ENCODE assay signal across 16 cellular contexts in genomic region chr10:35185260-35186034, GRCh38. TPM values are rescaled to one million over a fixed set of nuclear protein-coding genes. Genes with fewer than 3 reads are reported as not detected.
A peak's percentile ranks its signal among the peaks of the same experiment; 100 is the strongest.
DNase-seq lines count a peak whose midpoint lies in the region; ATAC-seq, FAIRE-seq and TF ChIP-seq lines count a peak whose summit lies in the region.
"Had no signal": no experiment of that assay in that cellular context is flagged by ENCODE, and none has a peak within 500 bp of the region (broad histone marks: within the 10 kb centered on the region; RNA-seq: fewer than 3 reads in every experiment).

No MANE protein-coding gene starts in this region.

- TF ChIP-seq EP300 in H1 (IDR thresholded peaks at IDR 0.05; ENCODE audit: borderline replicate concordance in 1 of 2, low read depth in 2 of 2, low read length in 2 of 2) = no peak

- FAIRE-seq in H1 (lab: Jason Lieb, UNC) = peak; percentile 7
- FAIRE-seq: bronchial epithelial cell, endometrium had no signal

- H3K27me3 ChIP-seq in H1 (replicated peaks in 1 of 4; ENCODE audit: control insufficient read depth in 3 of 4, extremely low read depth in 1 of 4, insufficient read depth in 3 of 4, low read length in 3 of 4) (no peaks in the 10 kb centered on the region), adrenal gland (no peaks in the 10 kb centered on the region)
- no peaks in the 10 kb centered on the region for H3K27me3 ChIP-seq in CD8-positive, alpha-beta memory T cell (ENCODE audit: insufficient read depth, low read length, poor library complexity, severe bottlenecking)
- H3K27me3 ChIP-seq: BE2C had no signal

- H3K9ac ChIP-seq in H1 (replicated peaks in 1 of 4; ENCODE audit: extremely low read depth in 1 of 4, low read depth in 3 of 4, low read length in 3 of 4) = no peak overlapping the region

- no peak overlapping the region for H3K4me3 ChIP-seq in H1 (ENCODE audit: extremely low read depth in 1 of 4, insufficient read depth in 2 of 4, low read depth in 3 of 4, low read length in 4 of 4)
- H3K4me3 ChIP-seq in CD8-positive, alpha-beta memory T cell (ENCODE audit: low read length) = no peak overlapping the region
- H3K4me3 ChIP-seq in adrenal gland = no peak overlapping the region

- no peak overlapping the region for H2AK5ac ChIP-seq in H1 (ENCODE audit: low read depth, low read length)

- 85% methylated on average over 8 of the region's 8 CpGs; no CpG with 5 or more reads in 1 of the 2 experiments for WGBS in H1 (ENCODE audit: extremely low coverage in 1 of 2, insufficient coverage in 1 of 2, insufficient read length in 1 of 2, insufficient replicate concordance in 2 of 2, low coverage in 1 of 2, low lambda C conversion rate in 2 of 2, missing lambda C conversion rate in 1 of 2), 2 experiments
- 67 to 83% (median 78%) methylated on average over 8 of the region's 8 CpGs for WGBS in adrenal gland, 4 donors

- intact Hi-C loops in adrenal gland (cut with DNase I) = no loop called here

- no peak overlapping the region for H2BK12ac ChIP-seq in H1 (ENCODE audit: low read depth, low read length)

- H2AFZ ChIP-seq in H1 (ENCODE audit: low read length) = no peak overlapping the region

- H2BK15ac ChIP-seq in H1 (ENCODE audit: low read length) = no peak overlapping the region

- H3K36me3 ChIP-seq in H1 (ENCODE audit: control insufficient read depth in 2 of 4, insufficient read depth in 4 of 4, low read length in 3 of 4) = no peaks in the 10 kb centered on the region
- no peaks in the 10 kb centered on the region for H3K36me3 ChIP-seq in CD8-positive, alpha-beta memory T cell (ENCODE audit: insufficient read depth, low read length)
- no peaks in the 10 kb centered on the region for H3K36me3 ChIP-seq in adrenal gland (replicated peaks in 1 of 2)
- H3K36me3 ChIP-seq: BE2C had no signal

- no peak overlapping the region for H3K56ac ChIP-seq in H1 (replicated peaks; ENCODE audit: insufficient read length, low read depth, low read length)

- peak; percentile 11 for DNase-seq in GM10266 (ENCODE audit: extremely low spot score)
- no peak for DNase-seq in H1 (ENCODE audit: low read depth in 1 of 2, low spot score in 2 of 2)
- DNase-seq in CD8-positive, alpha-beta memory T cell = no peak
- no peak for DNase-seq in adrenal gland
- DNase-seq in KG1 (lab: John Stamatoyannopoulos, UW) = no peak
- no peak for DNase-seq in globus pallidus (ENCODE audit: low spot score)
- DNase-seq: activated CD4-positive, alpha-beta memory T cell treated with anti-CD3 and anti-CD28 coated beads for 36 hours; activated gamma-delta T cell; BE2C; NCI-H446 had no signal

- CTCF ChIA-PET in H1 (lab: Charles Lee; ENCODE audit: partially characterized antibody) = interaction anchor here (1.4 to 1.8 kb wide), 2 partner anchors 10 to 11 kb away, joined by 3 to 5 read pairs; no protein-coding TSS in a partner anchor
- CTCF ChIA-PET in CD8-positive, alpha-beta memory T cell (lab: Charles Lee) = interaction anchor here (0.9 to 1.4 kb wide), 2 partner anchors 10 to 35 kb away, joined by 3 to 5 read pairs; no protein-coding TSS in a partner anchor

- no peaks in the 10 kb centered on the region for H3K9me3 ChIP-seq in H1 (ENCODE audit: insufficient read depth in 2 of 2, low read depth in 1 of 2, low read length in 1 of 2)
- no peaks in the 10 kb centered on the region for H3K9me3 ChIP-seq in CD8-positive, alpha-beta memory T cell (ENCODE audit: low read length)
- no peaks in the 10 kb centered on the region for H3K9me3 ChIP-seq in adrenal gland (replicated peaks in 1 of 3)
- H3K9me3 ChIP-seq: BE2C had no signal

- H2BK5ac ChIP-seq in H1 (ENCODE audit: low read depth, low read length) = no peak overlapping the region

- H3K4me2 ChIP-seq in H1 (ENCODE audit: insufficient read depth in 1 of 2, low read depth in 2 of 2, low read length in 2 of 2) = no peak overlapping the region

- peaks cover 0 to 3% (median 0%) of the 10 kb centered on the region in 3 donors for H3K36me3 Mint-ChIP-seq in CD8-positive, alpha-beta memory T cell
- H3K36me3 Mint-ChIP-seq: natural killer cell treated with Interleukin-12 subunit alpha and Interleukin-12 subunit beta and Interleukin-15 and Interleukin-18, amount 100 ng/mL, for 72 hours had no signal

- no peaks in the 10 kb centered on the region for H4K20me1 ChIP-seq in H1 (replicated peaks in 1 of 2; ENCODE audit: control insufficient read depth in 1 of 2, insufficient read depth in 2 of 2, low read length in 2 of 2)

- no peak overlapping the region for H4K8ac ChIP-seq in H1 (ENCODE audit: extremely low read depth, insufficient read depth, low read length)

- H4K5ac ChIP-seq in H1 (ENCODE audit: insufficient read length, low read depth, low read length) = no peak overlapping the region

- H3K79me2 ChIP-seq in H1 (ENCODE audit: control insufficient read depth in 1 of 2, insufficient read depth in 2 of 2, low read length in 2 of 2) = no peaks in the 10 kb centered on the region

- TF ChIP-seq POLR2A in H1 (IDR thresholded peaks at IDR 0.05; ENCODE audit: control extremely low read depth in 1 of 2, low read depth in 2 of 2, low read length in 2 of 2) (no peak), adrenal gland (IDR thresholded peaks at IDR 0.05) (no peak)

- no peak overlapping the region for H3K27ac ChIP-seq in H1 (ENCODE audit: low read depth, low read length)
- no peak overlapping the region for H3K27ac ChIP-seq in CD8-positive, alpha-beta memory T cell (ENCODE audit: low read depth, low read length)
- H3K27ac ChIP-seq in adrenal gland = peak overlapping the region in 2 of 5 donors; percentile 40 to 52

- H3K79me1 ChIP-seq in H1 (ENCODE audit: low read depth, low read length) = no peaks in the 10 kb centered on the region

- H3K4me3 Mint-ChIP-seq in CD8-positive, alpha-beta memory T cell = no peak overlapping the region
- H3K4me3 Mint-ChIP-seq: activated CD4-positive, alpha-beta memory T cell treated with anti-CD3 and anti-CD28 coated beads for 36 hours; natural killer cell treated with Interleukin-12 subunit alpha and Interleukin-12 subunit beta and Interleukin-15 and Interleukin-18, amount 100 ng/mL, for 72 hours had no signal

- H3K27me3 Mint-ChIP-seq in CD8-positive, alpha-beta memory T cell = no peaks in the 10 kb centered on the region
- H3K27me3 Mint-ChIP-seq: activated CD4-positive, alpha-beta memory T cell treated with anti-CD3 and anti-CD28 coated beads for 36 hours; natural killer cell treated with Interleukin-12 subunit alpha and Interleukin-12 subunit beta and Interleukin-15 and Interleukin-18, amount 100 ng/mL, for 72 hours had no signal

- H3K27ac Mint-ChIP-seq in CD8-positive, alpha-beta memory T cell = peak overlapping the region in 4 of 8 donors; percentile 7 to 62 (median 49)
- H3K27ac Mint-ChIP-seq: activated CD4-positive, alpha-beta memory T cell treated with anti-CD3 and anti-CD28 coated beads for 36 hours had no signal

- POLR2A ChIA-PET in H1 (lab: Charles Lee; ENCODE audit: partially characterized antibody) = interaction anchor here (1.3 kb wide), 1 partner anchor 10 kb away, joined by 3 read pairs; no protein-coding TSS in a partner anchor
- POLR2A ChIA-PET in CD8-positive, alpha-beta memory T cell (lab: Charles Lee) = interaction anchor here (0.6 kb wide), 1 partner anchor 39 kb away, joined by 3 read pairs; no protein-coding TSS in a partner anchor

- H3K18ac ChIP-seq in H1 (ENCODE audit: extremely low read depth, low read length) = no peak overlapping the region

- no peak overlapping the region for H4K91ac ChIP-seq in H1 (replicated peaks; ENCODE audit: insufficient read length, low read length)

- no peaks in the 10 kb centered on the region for H3K4me1 ChIP-seq in H1 (replicated peaks in 1 of 4; ENCODE audit: control insufficient read depth in 3 of 4, insufficient read depth in 4 of 4, low read length in 3 of 4)
- H3K4me1 ChIP-seq in CD8-positive, alpha-beta memory T cell (ENCODE audit: insufficient read depth, low read length) = no peaks in the 10 kb centered on the region
- H3K4me1 ChIP-seq in adrenal gland (replicated peaks in 1 of 2) = peaks cover 0 to 8% of the 10 kb centered on the region in 2 donors
- H3K4me1 ChIP-seq: BE2C had no signal

- no peak for TF ChIP-seq CTCF in GM10266 (IDR thresholded peaks at IDR 0.05; ENCODE audit: control insufficient read depth, insufficient read depth, low read depth, missing control alignments)
- TF ChIP-seq CTCF in H1 (IDR thresholded peaks at IDR 0.05; ENCODE audit: control extremely low read depth in 1 of 3, insufficient read depth in 1 of 3, low read depth in 1 of 3, low read length in 3 of 3) = no peak
- TF ChIP-seq CTCF in adrenal gland (IDR thresholded peaks at IDR 0.05) = no peak

- ATAC-seq in GM18868 (IDR thresholded peaks at IDR 0.05; ENCODE audit: unreplicated experiment) (peak; percentile 86), HG02852 (IDR thresholded peaks at IDR 0.05; ENCODE audit: unreplicated experiment) (peak; percentile 61)
- ATAC-seq: natural killer cell treated with Interleukin-12 subunit alpha and Interleukin-12 subunit beta and Interleukin-15 and Interleukin-18, amount 100 ng/mL, for 72 hours; Panc1 had no signal

- no peak overlapping the region for H2BK20ac ChIP-seq in H1 (ENCODE audit: low read length)

- no peaks in the 10 kb centered on the region for H3K23me2 ChIP-seq in H1 (ENCODE audit: low read depth, low read length)

- H2BK120ac ChIP-seq in H1 (replicated peaks; ENCODE audit: low read depth, low read length) = no peak overlapping the region

- no peak overlapping the region for H3K23ac ChIP-seq in H1 (ENCODE audit: insufficient read length)

- H3K4me1 Mint-ChIP-seq in CD8-positive, alpha-beta memory T cell = no peaks in the 10 kb centered on the region

- no peaks in the 10 kb centered on the region for H3K9me3 Mint-ChIP-seq in CD8-positive, alpha-beta memory T cell
- H3K9me3 Mint-ChIP-seq: activated CD4-positive, alpha-beta memory T cell treated with anti-CD3 and anti-CD28 coated beads for 36 hours; natural killer cell treated with Interleukin-12 subunit alpha and Interleukin-12 subunit beta and Interleukin-15 and Interleukin-18, amount 100 ng/mL, for 72 hours had no signal

- TF ChIP-seq RAD21 in H1 (IDR thresholded peaks at IDR 0.05 in 1 of 2, conservative IDR thresholded peaks at IDR 0.05 in 1 of 2; ENCODE audit: low read depth in 2 of 2, low read length in 2 of 2) = no peak

- no peak overlapping the region for H3K14ac ChIP-seq in H1 (ENCODE audit: insufficient read length)

- no peak overlapping the region for H3K4ac ChIP-seq in H1 (replicated peaks; ENCODE audit: insufficient read length, low read depth, low read length)

RNA-seq across cellular contexts. Expression of gene CREM, which starts 58.8 kb away (rescaled TPM):
- 21.9 and 24.4 TPM in 2 replicates for total RNA-seq in H1 (2021; fragmentation: NEBNext Ultra II Directional; extraction: Animal tissue kit (Norgen Biotek cat#: 25700))
- polyA plus RNA-seq in H1 (2011; rRNA removed) = 15.7 and 18.7 TPM in 2 replicates
- 23.9 TPM for polyA plus RNA-seq in H1 (2011; cell fraction: cytosol; rRNA removed)
- 30.5 TPM for polyA plus RNA-seq in H1 (2011; cell fraction: nucleus; rRNA removed)
- polyA plus RNA-seq in H1 (2012, experiment 1 of 2) = 20.4 to 26.3 TPM (median 23.1 TPM) in 4 replicates
- 12.0 TPM for polyA plus RNA-seq in H1 (2012, experiment 2 of 2)
- polyA plus RNA-seq in H1 (2013, experiment 1 of 2) = 20.3 TPM
- polyA plus RNA-seq in H1 (2013, experiment 2 of 2) = 18.2 TPM
- polyA minus RNA-seq in H1 (2011; rRNA and poly(A)+ RNA removed) = 17.3 and 19.3 TPM in 2 replicates
- 12.2 TPM for polyA minus RNA-seq in H1 (2011; cell fraction: cytosol; rRNA and poly(A)+ RNA removed)
- polyA minus RNA-seq in H1 (2011; cell fraction: nucleus; rRNA and poly(A)+ RNA removed) = 25.3 TPM
- total RNA-seq in CD8-positive, alpha-beta memory T cell = 100 to 1,000 TPM; 132 to 134 TPM
- 29.4 TPM for polyA plus RNA-seq in CD8-positive, alpha-beta memory T cell
- total RNA-seq in adrenal gland = 100 to 1,000 TPM in 5 of 8 donors, 10 to 100 TPM in 3; 75.2 to 266 (median 110) TPM
- polyA plus RNA-seq in adrenal gland = 100 to 1,000 TPM; 106 to 340 (median 136) TPM
